Comparison of ENCODE assay signal across 1 cellular context in genomic region chr2:102094917-102095316, GRCh38.
A peak's percentile ranks its signal among the peaks of the same experiment; 100 is the strongest.
TF ChIP-seq lines count a peak whose summit lies in the region.

No MANE protein-coding gene starts in this region.

TF ChIP-seq in HepG2, 621 proteins besides CTCF, POLR2A, EP300 and RAD21 (continued from another document and continues in another):
- TF ChIP-seq, protein P1, sequence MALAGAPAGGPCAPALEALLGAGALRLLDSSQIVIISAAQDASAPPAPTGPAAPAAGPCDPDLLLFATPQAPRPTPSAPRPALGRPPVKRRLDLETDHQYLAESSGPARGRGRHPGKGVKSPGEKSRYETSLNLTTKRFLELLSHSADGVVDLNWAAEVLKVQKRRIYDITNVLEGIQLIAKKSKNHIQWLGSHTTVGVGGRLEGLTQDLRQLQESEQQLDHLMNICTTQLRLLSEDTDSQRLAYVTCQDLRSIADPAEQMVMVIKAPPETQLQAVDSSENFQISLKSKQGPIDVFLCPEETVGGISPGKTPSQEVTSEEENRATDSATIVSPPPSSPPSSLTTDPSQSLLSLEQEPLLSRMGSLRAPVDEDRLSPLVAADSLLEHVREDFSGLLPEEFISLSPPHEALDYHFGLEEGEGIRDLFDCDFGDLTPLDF (CRISPR knock-in tag; IDR thresholded peaks at IDR 0.05), result no peak
- TF ChIP-seq HNF4G (IDR thresholded peaks at IDR 0.05; ENCODE audit: borderline replicate concordance, low read depth, low read length) (peak; percentile 46; the same call in 1 of the 2 replicates), HNF4G (CRISPR knock-in tag; IDR thresholded peaks at IDR 0.05; ENCODE audit: borderline replicate concordance, low read depth) (no peak), JDP2 (CRISPR knock-in tag; IDR thresholded peaks at IDR 0.05; ENCODE audit: borderline replicate concordance) (no peak), TFAP4 (IDR thresholded peaks at IDR 0.05; ENCODE audit: borderline replicate concordance, low read depth) (peak; percentile 71; the same call in 1 of the 2 replicates), RARA (CRISPR knock-in tag; IDR thresholded peaks at IDR 0.05) (peak; percentile 35; the same call in 1 of the 2 replicates), ZNF44 (CRISPR knock-in tag; IDR thresholded peaks at IDR 0.05) (no peak), KAT8 (CRISPR knock-in tag; IDR thresholded peaks at IDR 0.05) (0 out of 2 replicates have a peak, but pooled peaks have one; percentile 37), ARID5B (CRISPR knock-in tag; IDR thresholded peaks at IDR 0.05) (peak; percentile 61), FOXA3 (CRISPR knock-in tag; IDR thresholded peaks at IDR 0.05) (peak; percentile 51; the same call in 1 of the 2 replicates), ATF3 (CRISPR knock-in tag; IDR thresholded peaks at IDR 0.05) (0 out of 2 replicates have a peak, but pooled peaks have one; percentile 40), FOXK1 (CRISPR knock-in tag; IDR thresholded peaks at IDR 0.05; ENCODE audit: borderline replicate concordance, low read depth) (0 out of 2 replicates have a peak, but pooled peaks have one; percentile 22), GATAD2A (CRISPR knock-in tag; IDR thresholded peaks at IDR 0.05) (peak; percentile 87), SMARCE1 (IDR thresholded peaks at IDR 0.05; ENCODE audit: borderline replicate concordance) (no peak), MAFF (IDR thresholded peaks at IDR 0.05; ENCODE audit: low read depth, low read length) (peak; percentile 52; the same call in 1 of the 2 replicates), FOSL2 (CRISPR knock-in tag; IDR thresholded peaks at IDR 0.05) (peak; percentile 97), ZNF12 (CRISPR knock-in tag; IDR thresholded peaks at IDR 0.05) (peak; percentile 81), E2F5 (CRISPR knock-in tag; conservative IDR thresholded peaks at IDR 0.05) (no peak), KDM1A (CRISPR knock-in tag; IDR thresholded peaks at IDR 0.05) (0 out of 2 replicates have a peak, but pooled peaks have one; percentile 19), ZNF331 (CRISPR knock-in tag; IDR thresholded peaks at IDR 0.05) (0 out of 2 replicates have a peak, but pooled peaks have one; percentile 36), CREB1 (IDR thresholded peaks at IDR 0.05) (peak; percentile 13; the same call in 1 of the 2 replicates), CREB1 (CRISPR knock-in tag; IDR thresholded peaks at IDR 0.05) (no peak; the same call in none of the 2 replicates), PATZ1 (CRISPR knock-in tag; IDR thresholded peaks at IDR 0.05) (no peak), ZNF629 (CRISPR knock-in tag; conservative IDR thresholded peaks at IDR 0.05) (no peak), ZNF703 (CRISPR knock-in tag; IDR thresholded peaks at IDR 0.05; ENCODE audit: borderline replicate concordance) (no peak), ZNF644 (CRISPR knock-in tag; IDR thresholded peaks at IDR 0.05; ENCODE audit: low read depth) (peak; percentile 94), CEBPB (IDR thresholded peaks at IDR 0.05; ENCODE audit: borderline replicate concordance, low read depth, low read length) (peak; percentile 95), SOX13 (IDR thresholded peaks at IDR 0.05) (no peak), SOX13 (CRISPR knock-in tag; conservative IDR thresholded peaks at IDR 0.05 in 1 of 2, IDR thresholded peaks at IDR 0.05 in 1 of 2) (peak in 1 of 2 experiments; percentile 19; a peak in 1 of 4 replicates), ZSCAN9 (CRISPR knock-in tag; IDR thresholded peaks at IDR 0.05; ENCODE audit: borderline replicate concordance) (0 out of 2 replicates have a peak, but pooled peaks have one; percentile 32), CHCHD3 (CRISPR knock-in tag; IDR thresholded peaks at IDR 0.05) (no peak), NCOR1 (IDR thresholded peaks at IDR 0.05; ENCODE audit: borderline replicate concordance, low read length) (peak; percentile 39; the same call in 1 of the 2 replicates), ZNF281 (CRISPR knock-in tag; IDR thresholded peaks at IDR 0.05; ENCODE audit: borderline replicate concordance) (peak; percentile 99), TEAD3 (CRISPR knock-in tag; optimal IDR thresholded peaks at IDR 0.05; ENCODE audit: borderline replicate concordance) (peak; percentile 31), ZNF674 (CRISPR knock-in tag; IDR thresholded peaks at IDR 0.05; ENCODE audit: low read depth) (no peak), RBM22 (optimal IDR thresholded peaks at IDR 0.05; ENCODE audit: low read length) (no peak), AGO1 (IDR thresholded peaks at IDR 0.05; ENCODE audit: low read depth, low read length, poor library complexity, severe bottlenecking) (no peak), HNF4A (CRISPR knock-in tag; IDR thresholded peaks at IDR 0.05) (peak; percentile 20; the same call in 1 of the 2 replicates), ARNTL (CRISPR knock-in tag; IDR thresholded peaks at IDR 0.05) (no peak), NFE2 (CRISPR knock-in tag; IDR thresholded peaks at IDR 0.05) (peak; percentile 39; the same call in 1 of the 2 replicates), CBX5 (CRISPR knock-in tag; IDR thresholded peaks at IDR 0.05; ENCODE audit: borderline replicate concordance) (peak; percentile 75)
- TF ChIP-seq, protein P2, sequence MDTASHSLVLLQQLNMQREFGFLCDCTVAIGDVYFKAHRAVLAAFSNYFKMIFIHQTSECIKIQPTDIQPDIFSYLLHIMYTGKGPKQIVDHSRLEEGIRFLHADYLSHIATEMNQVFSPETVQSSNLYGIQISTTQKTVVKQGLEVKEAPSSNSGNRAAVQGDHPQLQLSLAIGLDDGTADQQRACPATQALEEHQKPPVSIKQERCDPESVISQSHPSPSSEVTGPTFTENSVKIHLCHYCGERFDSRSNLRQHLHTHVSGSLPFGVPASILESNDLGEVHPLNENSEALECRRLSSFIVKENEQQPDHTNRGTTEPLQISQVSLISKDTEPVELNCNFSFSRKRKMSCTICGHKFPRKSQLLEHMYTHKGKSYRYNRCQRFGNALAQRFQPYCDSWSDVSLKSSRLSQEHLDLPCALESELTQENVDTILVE (CRISPR knock-in tag; IDR thresholded peaks at IDR 0.05), result no peak
- TF ChIP-seq, protein P3, sequence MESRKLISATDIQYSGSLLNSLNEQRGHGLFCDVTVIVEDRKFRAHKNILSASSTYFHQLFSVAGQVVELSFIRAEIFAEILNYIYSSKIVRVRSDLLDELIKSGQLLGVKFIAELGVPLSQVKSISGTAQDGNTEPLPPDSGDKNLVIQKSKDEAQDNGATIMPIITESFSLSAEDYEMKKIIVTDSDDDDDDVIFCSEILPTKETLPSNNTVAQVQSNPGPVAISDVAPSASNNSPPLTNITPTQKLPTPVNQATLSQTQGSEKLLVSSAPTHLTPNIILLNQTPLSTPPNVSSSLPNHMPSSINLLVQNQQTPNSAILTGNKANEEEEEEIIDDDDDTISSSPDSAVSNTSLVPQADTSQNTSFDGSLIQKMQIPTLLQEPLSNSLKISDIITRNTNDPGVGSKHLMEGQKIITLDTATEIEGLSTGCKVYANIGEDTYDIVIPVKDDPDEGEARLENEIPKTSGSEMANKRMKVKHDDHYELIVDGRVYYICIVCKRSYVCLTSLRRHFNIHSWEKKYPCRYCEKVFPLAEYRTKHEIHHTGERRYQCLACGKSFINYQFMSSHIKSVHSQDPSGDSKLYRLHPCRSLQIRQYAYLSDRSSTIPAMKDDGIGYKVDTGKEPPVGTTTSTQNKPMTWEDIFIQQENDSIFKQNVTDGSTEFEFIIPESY (CRISPR knock-in tag; IDR thresholded peaks at IDR 0.05), result peak; percentile 74; the same call in 1 of the 2 replicates
- TF ChIP-seq, protein P4, sequence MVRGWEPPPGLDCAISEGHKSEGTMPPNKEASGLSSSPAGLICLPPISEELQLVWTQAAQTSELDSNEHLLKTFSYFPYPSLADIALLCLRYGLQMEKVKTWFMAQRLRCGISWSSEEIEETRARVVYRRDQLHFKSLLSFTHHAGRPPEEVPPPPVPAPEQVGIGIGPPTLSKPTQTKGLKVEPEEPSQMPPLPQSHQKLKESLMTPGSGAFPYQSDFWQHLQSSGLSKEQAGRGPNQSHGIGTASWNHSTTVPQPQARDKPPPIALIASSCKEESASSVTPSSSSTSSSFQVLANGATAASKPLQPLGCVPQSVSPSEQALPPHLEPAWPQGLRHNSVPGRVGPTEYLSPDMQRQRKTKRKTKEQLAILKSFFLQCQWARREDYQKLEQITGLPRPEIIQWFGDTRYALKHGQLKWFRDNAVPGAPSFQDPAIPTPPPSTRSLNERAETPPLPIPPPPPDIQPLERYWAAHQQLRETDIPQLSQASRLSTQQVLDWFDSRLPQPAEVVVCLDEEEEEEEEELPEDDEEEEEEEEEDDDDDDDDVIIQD (CRISPR knock-in tag; IDR thresholded peaks at IDR 0.05; ENCODE audit: low read depth), result 0 out of 2 replicates have a peak, but pooled peaks have one; percentile 50
- TF ChIP-seq, protein P5, sequence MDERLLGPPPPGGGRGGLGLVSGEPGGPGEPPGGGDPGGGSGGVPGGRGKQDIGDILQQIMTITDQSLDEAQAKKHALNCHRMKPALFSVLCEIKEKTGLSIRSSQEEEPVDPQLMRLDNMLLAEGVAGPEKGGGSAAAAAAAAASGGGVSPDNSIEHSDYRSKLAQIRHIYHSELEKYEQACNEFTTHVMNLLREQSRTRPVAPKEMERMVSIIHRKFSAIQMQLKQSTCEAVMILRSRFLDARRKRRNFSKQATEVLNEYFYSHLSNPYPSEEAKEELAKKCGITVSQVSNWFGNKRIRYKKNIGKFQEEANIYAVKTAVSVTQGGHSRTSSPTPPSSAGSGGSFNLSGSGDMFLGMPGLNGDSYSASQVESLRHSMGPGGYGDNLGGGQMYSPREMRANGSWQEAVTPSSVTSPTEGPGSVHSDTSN (CRISPR knock-in tag; IDR thresholded peaks at IDR 0.05), result no peak
